Comparison of ENCODE assay signal across 10 cellular contexts in the genomic region with DNA sequence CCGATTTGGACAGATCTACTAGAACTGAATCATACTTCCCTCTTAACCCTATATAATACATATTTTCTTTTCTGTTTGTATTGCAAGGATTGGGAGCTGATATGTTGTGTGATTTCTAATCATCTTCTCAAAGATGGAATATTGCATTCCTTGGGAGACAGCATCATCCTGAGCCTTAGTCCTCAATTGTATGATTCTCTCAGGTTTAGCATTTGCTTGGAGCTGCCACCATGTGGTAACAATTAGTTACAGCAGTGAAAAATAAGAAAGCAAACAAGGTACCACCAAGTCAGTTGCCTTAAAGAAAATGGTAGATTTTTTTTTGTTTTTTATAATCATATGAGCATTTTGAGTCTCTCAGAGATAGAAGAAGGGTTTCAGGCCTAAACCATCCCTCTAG. TPM values are rescaled to one million over a fixed set of nuclear protein-coding genes. Genes with fewer than 3 reads are reported as not detected.
DNase-seq lines count a peak whose midpoint lies in the region; ATAC-seq, FAIRE-seq and TF ChIP-seq lines count a peak whose summit lies in the region.
"Had no signal": no experiment of that assay in that cellular context is flagged by ENCODE, and none has a peak within 500 bp of the region (broad histone marks: within the 10 kb centered on the region; RNA-seq: fewer than 3 reads in every experiment).

No MANE protein-coding gene starts in this region.

- DNase-seq in AG08395 (ENCODE audit: low spot score) (peak; percentile 43), GM18507 (ENCODE audit: extremely low spot score, insufficient read length, low read depth) (no peak), iPS-NIHi11 (ENCODE audit: low spot score) (peak; percentile 35), CD1c-positive myeloid dendritic cell (ENCODE audit: extremely low spot score) (no peak), mesenteric fat pad (ENCODE audit: low spot score) (no peak)
- DNase-seq in activated CD8-positive, alpha-beta T cell treated with anti-CD3 and anti-CD28 coated beads for 36 hours = no peak
- DNase-seq: NCI-H1436 treated with DMSO at 0.1 percent for 48 hours had no signal

- peaks cover 70% of the 10 kb centered on the region for H3K36me3 Mint-ChIP-seq in activated CD8-positive, alpha-beta T cell treated with anti-CD3 and anti-CD28 coated beads for 36 hours (ENCODE audit: low read depth)

- ATAC-seq in activated CD8-positive, alpha-beta T cell treated with anti-CD3 and anti-CD28 coated beads for 36 hours = no peak
- ATAC-seq in GM21717 (IDR thresholded peaks at IDR 0.05; ENCODE audit: unreplicated experiment) = no peak

- H3K27ac Mint-ChIP-seq in activated CD8-positive, alpha-beta T cell treated with anti-CD3 and anti-CD28 coated beads for 36 hours = no peak overlapping the region
- H3K27ac Mint-ChIP-seq: memory B cell had no signal

- no peaks in the 10 kb centered on the region for H3K9me3 Mint-ChIP-seq in activated CD8-positive, alpha-beta T cell treated with anti-CD3 and anti-CD28 coated beads for 36 hours
- H3K9me3 Mint-ChIP-seq: memory B cell had no signal

- FAIRE-seq in GM18507 (lab: Jason Lieb, UNC) = peak; percentile 12

- POLR2A ChIA-PET in activated CD8-positive, alpha-beta T cell treated with anti-CD3 and anti-CD28 coated beads for 36 hours (lab: Charles Lee) = no interaction called here

- H3K27ac ChIP-seq in VCaP = peak overlapping the region; percentile 52; the same call in 1 of the 2 replicates

- peaks cover 6% of the 10 kb centered on the region for H3K4me1 Mint-ChIP-seq in activated CD8-positive, alpha-beta T cell treated with anti-CD3 and anti-CD28 coated beads for 36 hours (ENCODE audit: low read depth)

- H3K4me3 Mint-ChIP-seq in activated CD8-positive, alpha-beta T cell treated with anti-CD3 and anti-CD28 coated beads for 36 hours = no peak overlapping the region
- H3K4me3 Mint-ChIP-seq: memory B cell had no signal

- peak; percentile 77 for TF ChIP-seq CTCF in VCaP (conservative IDR thresholded peaks at IDR 0.05)
- no peak for TF ChIP-seq CTCF in activated CD8-positive, alpha-beta T cell treated with anti-CD3 and anti-CD28 coated beads for 36 hours (IDR thresholded peaks at IDR 0.05)

- intact Hi-C loops in activated CD8-positive, alpha-beta T cell treated with anti-CD3 and anti-CD28 coated beads for 36 hours (cut with micrococcal nuclease) = no loop called here

- no peaks in the 10 kb centered on the region for H3K27me3 Mint-ChIP-seq in activated CD8-positive, alpha-beta T cell treated with anti-CD3 and anti-CD28 coated beads for 36 hours
- H3K27me3 Mint-ChIP-seq: memory B cell had no signal

- CTCF ChIA-PET in activated CD8-positive, alpha-beta T cell treated with anti-CD3 and anti-CD28 coated beads for 36 hours (lab: Charles Lee) = interaction anchor here (1.5 to 2.1 kb wide), 4 partner anchors 8 to 42 kb away, joined by 6 to 13 read pairs (median 8); a partner anchor contains a TSS

RNA-seq across cellular contexts. Expression of a gene that starts 11.9 kb away (rescaled TPM):
- 10 to 100 TPM; 20.9 to 22.7 TPM for total RNA-seq in activated CD8-positive, alpha-beta T cell treated with anti-CD3 and anti-CD28 coated beads for 36 hours
- 64.2 TPM for total RNA-seq in mesenteric fat pad

Comparison
In these comparisons a context has a peak if more than half of its experiments do, and no peak if none do; other contexts are left out.
1. DNase-seq: peak in AG08395 (single experiment) and iPS-NIHi11 (single experiment); none in GM18507 (single experiment), CD1c-positive myeloid dendritic cell (single experiment), activated CD8-positive, alpha-beta T cell treated with anti-CD3 and anti-CD28 coated beads for 36 hours (single experiment) and mesenteric fat pad (single experiment).